ENCODE assay signal across 34 cellular contexts in the genomic region with DNA sequence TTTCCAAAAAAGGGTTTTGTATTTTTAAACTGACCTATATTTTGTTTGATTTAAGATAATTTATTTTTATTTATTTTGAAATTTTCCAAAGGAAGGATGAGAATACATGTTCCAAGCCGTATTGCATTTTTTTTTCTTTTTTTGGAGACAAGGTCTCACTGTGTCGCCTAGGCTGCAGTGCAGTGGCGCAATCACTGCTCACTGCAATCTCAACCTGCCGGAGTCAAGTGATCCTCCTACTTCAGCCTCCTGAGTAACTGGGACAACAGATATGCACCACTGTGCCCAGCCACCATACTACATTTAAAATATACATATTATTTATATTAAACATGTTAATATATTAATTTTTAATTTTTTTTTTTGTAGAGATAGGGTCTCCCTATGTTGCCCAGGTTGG. TPM values are rescaled to one million over a fixed set of nuclear protein-coding genes. Genes with fewer than 3 reads are reported as not detected.
"Had no signal": no experiment of that assay in that cellular context is flagged by ENCODE, and none has a peak within 500 bp of the region (broad histone marks: within the 10 kb centered on the region; RNA-seq: fewer than 3 reads in every experiment).

No MANE protein-coding gene starts in this region.

- H3K4me1 ChIP-seq: stomach, suprapubic skin, thyroid gland, tibial artery, tibial nerve, transverse colon, upper lobe of left lung, upper lobe of right lung, uterus, vagina had no signal

- DNase-seq: stimulated activated CD4-positive, alpha-beta T cell treated with anti-CD3 and anti-CD28 coated beads, Interleukin-2, amount 100 ng/mL, for 48 hours; stimulated activated CD4-positive, alpha-beta T cell treated with anti-CD3 and anti-CD28 coated beads, Interleukin-4, amount 100 ng/mL, for 1 hour; stimulated activated CD4-positive, alpha-beta T cell treated with anti-CD3 and anti-CD28 coated beads, Interleukin-4, amount 100 ng/mL, for 24 hours; stimulated activated CD4-positive, alpha-beta T cell treated with anti-CD3 and anti-CD28 coated beads, Interleukin-4, amount 100 ng/mL, for 4 hours; stimulated activated CD8-positive, alpha-beta memory T cell treated with anti-CD3 and anti-CD28 coated beads, Interleukin-4, amount 100 ng/mL, for 48 hours; stimulated activated naive B cell treated with anti-CD40 and anti-IgM and Interleukin-4, amounts not matched to agents 10 μg/mL and 1 μg/mL and 100 μg/mL, for 72 hours; stimulated activated naive CD4-positive, alpha-beta T cell; stimulated activated naive CD4-positive, alpha-beta T cell treated with Interleukin-2 at 50 U/mL for 16 hours; stimulated activated naive CD8-positive, alpha-beta T cell treated with anti-CD3 and anti-CD28 coated beads, Interleukin-15, amount 100 ng/mL, for 72 hours; stimulated activated naive CD8-positive, alpha-beta T cell treated with anti-CD3 and anti-CD28 coated beads, Interleukin-15, Interleukin-2, amounts not matched to agents 100 U/mL and 50 U/mL, for 24 hours; stomach; substantia nigra; testis; thyroid gland; tibial artery; transverse colon; trophoblast cell; upper lobe of left lung; upper lobe of right lung; uterus had no signal

- H3K4me1 Mint-ChIP-seq: stimulated activated effector memory CD8-positive, alpha-beta T cell treated with anti-CD3 and anti-CD28 coated beads, Interleukin-12 subunit alpha, Interleukin-12 subunit beta, amount 100 ng/mL, for 72 hours; stimulated activated memory B cell treated with anti-CD40 and anti-IgM and Interleukin-4, amounts not matched to agents 10 μg/mL and 1 μg/mL and 100 μg/mL, for 72 hours; stimulated activated naive B cell treated with anti-CD40 and anti-IgM and Interleukin-4, amounts not matched to agents 10 μg/mL and 1 μg/mL and 100 μg/mL, for 72 hours; stimulated activated naive CD8-positive, alpha-beta T cell treated with anti-CD3 and anti-CD28 coated beads, Interleukin-15, amount 100 ng/mL, for 72 hours had no signal

- H3K36me3 ChIP-seq: thoracic aorta, tibial nerve, upper lobe of left lung, uterus had no signal

- FAIRE-seq: urothelium cell line had no signal

- H3K4me3 Mint-ChIP-seq: stimulated activated effector memory CD8-positive, alpha-beta T cell treated with anti-CD3 and anti-CD28 coated beads, Interleukin-12 subunit alpha, Interleukin-12 subunit beta, amount 100 ng/mL, for 72 hours; stimulated activated memory B cell treated with anti-CD40 and anti-IgM and Interleukin-4, amounts not matched to agents 10 μg/mL and 1 μg/mL and 100 μg/mL, for 72 hours; stimulated activated naive B cell treated with anti-CD40 and anti-IgM and Interleukin-4, amounts not matched to agents 10 μg/mL and 1 μg/mL and 100 μg/mL, for 72 hours; stimulated activated naive CD8-positive, alpha-beta T cell treated with anti-CD3 and anti-CD28 coated beads, Interleukin-15, amount 100 ng/mL, for 72 hours; stimulated activated naive CD8-positive, alpha-beta T cell treated with anti-CD3 and anti-CD28 coated beads, Interleukin-15, Interleukin-2, amounts not matched to agents 100 ng/mL and 50 ng/mL, for 24 hours; type B pancreatic cell had no signal

- H3K27me3 ChIP-seq: stomach, suprapubic skin, testis, thyroid gland, tibial artery, tibial nerve, transverse colon, upper lobe of left lung, upper lobe of right lung, uterus, vagina had no signal

- H3K27me3 Mint-ChIP-seq: stimulated activated memory B cell treated with anti-CD40 and anti-IgM and Interleukin-4, amounts not matched to agents 10 μg/mL and 1 μg/mL and 100 μg/mL, for 72 hours; stimulated activated naive B cell treated with anti-CD40 and anti-IgM and Interleukin-4, amounts not matched to agents 10 μg/mL and 1 μg/mL and 100 μg/mL, for 72 hours; stimulated activated naive CD8-positive, alpha-beta T cell treated with anti-CD3 and anti-CD28 coated beads, Interleukin-15, amount 100 ng/mL, for 72 hours; stimulated activated naive CD8-positive, alpha-beta T cell treated with anti-CD3 and anti-CD28 coated beads, Interleukin-15, Interleukin-2, amounts not matched to agents 100 ng/mL and 50 ng/mL, for 24 hours; type B pancreatic cell had no signal

- H3K27ac Mint-ChIP-seq: stimulated activated effector memory CD8-positive, alpha-beta T cell treated with anti-CD3 and anti-CD28 coated beads, Interleukin-12 subunit alpha, Interleukin-12 subunit beta, amount 100 ng/mL, for 72 hours; stimulated activated memory B cell treated with anti-CD40 and anti-IgM and Interleukin-4, amounts not matched to agents 10 μg/mL and 1 μg/mL and 100 μg/mL, for 72 hours; stimulated activated naive B cell treated with anti-CD40 and anti-IgM and Interleukin-4, amounts not matched to agents 10 μg/mL and 1 μg/mL and 100 μg/mL, for 72 hours; stimulated activated naive CD8-positive, alpha-beta T cell treated with anti-CD3 and anti-CD28 coated beads, Interleukin-15, amount 100 ng/mL, for 72 hours; stimulated activated naive CD8-positive, alpha-beta T cell treated with anti-CD3 and anti-CD28 coated beads, Interleukin-15, Interleukin-2, amounts not matched to agents 100 ng/mL and 50 ng/mL, for 24 hours; type B pancreatic cell had no signal

- H3K9me3 Mint-ChIP-seq: stimulated activated effector memory CD8-positive, alpha-beta T cell treated with anti-CD3 and anti-CD28 coated beads, Interleukin-12 subunit alpha, Interleukin-12 subunit beta, amount 100 ng/mL, for 72 hours; stimulated activated memory B cell treated with anti-CD40 and anti-IgM and Interleukin-4, amounts not matched to agents 10 μg/mL and 1 μg/mL and 100 μg/mL, for 72 hours; stimulated activated naive B cell treated with anti-CD40 and anti-IgM and Interleukin-4, amounts not matched to agents 10 μg/mL and 1 μg/mL and 100 μg/mL, for 72 hours; stimulated activated naive CD8-positive, alpha-beta T cell treated with anti-CD3 and anti-CD28 coated beads, Interleukin-15, amount 100 ng/mL, for 72 hours; stimulated activated naive CD8-positive, alpha-beta T cell treated with anti-CD3 and anti-CD28 coated beads, Interleukin-15, Interleukin-2, amounts not matched to agents 100 ng/mL and 50 ng/mL, for 24 hours; type B pancreatic cell had no signal

- H3K27ac ChIP-seq: stomach, suprapubic skin, testis, thoracic aorta, thyroid gland, tibial artery, tibial nerve, transverse colon, upper lobe of left lung, upper lobe of right lung, uterus, vagina had no signal

- H3K4me3 ChIP-seq: stomach, suprapubic skin, testis, thoracic aorta, thyroid gland, tibial artery, tibial nerve, transverse colon, upper lobe of left lung, upper lobe of right lung, uterus, vagina had no signal

- ATAC-seq: stimulated activated effector memory CD8-positive, alpha-beta T cell treated with anti-CD3 and anti-CD28 coated beads, Interleukin-12 subunit alpha, Interleukin-12 subunit beta, amount 100 ng/mL, for 72 hours; stimulated activated memory B cell treated with anti-CD40 and anti-IgM and Interleukin-4, amounts not matched to agents 10 μg/mL and 1 μg/mL and 100 μg/mL, for 72 hours; stimulated activated naive B cell treated with anti-CD40 and anti-IgM and Interleukin-4, amounts not matched to agents 10 μg/mL and 1 μg/mL and 100 μg/mL, for 72 hours; stimulated activated naive CD8-positive, alpha-beta T cell treated with anti-CD3 and anti-CD28 coated beads, Interleukin-15, amount 100 ng/mL, for 72 hours; stimulated activated naive CD8-positive, alpha-beta T cell treated with anti-CD3 and anti-CD28 coated beads, Interleukin-15, Interleukin-2, amounts not matched to agents 100 U/mL and 50 U/mL, for 24 hours; upper lobe of right lung had no signal

- H3K9me3 ChIP-seq: stomach, suprapubic skin, testis, thoracic aorta, thyroid gland, tibial artery, tibial nerve, transverse colon, upper lobe of left lung, upper lobe of right lung, uterus, vagina had no signal

RNA-seq across cellular contexts. Expression of a gene that starts 47.4 kb away (rescaled TPM):
- total RNA-seq: stomach, subcutaneous adipose tissue, suprapubic skin, temporal lobe, testis, thoracic aorta, thyroid gland, tibial nerve, upper lobe of left lung, upper lobe of right lung, ureter, urinary bladder, uterus, vagina had no signal
- polyA plus RNA-seq: thymus, urinary bladder had no signal
